ENCODE assay signal across 24 cellular contexts in genomic region chr3:145678401-145678800, GRCh38.
DNase-seq lines count a peak whose midpoint lies in the region; ATAC-seq, FAIRE-seq and TF ChIP-seq lines count a peak whose summit lies in the region.
"Had no signal": no experiment of that assay in that cellular context is flagged by ENCODE, and none has a peak within 500 bp of the region (broad histone marks: within the 10 kb centered on the region; RNA-seq: fewer than 3 reads in every experiment).

No MANE protein-coding gene starts in this region.

- TF ChIP-seq EP300 in HepG2 (IDR thresholded peaks at IDR 0.05; ENCODE audit: low read depth in 2 of 2, low read length in 2 of 2) = no peak
- no peak for TF ChIP-seq EP300 in HepG2 (CRISPR knock-in tag; IDR thresholded peaks at IDR 0.05; ENCODE audit: borderline replicate concordance)

- H2AFZ ChIP-seq in HepG2 (ENCODE audit: low read length) = no peak overlapping the region

- no peak overlapping the region for H3K9ac ChIP-seq in HepG2 (ENCODE audit: insufficient read depth, low read depth, low read length)
- no peak overlapping the region for H3K9ac ChIP-seq in kidney (ENCODE audit: low read length in 2 of 2)
- H3K9ac ChIP-seq: BLaER1 had no signal

- no peaks in the 10 kb centered on the region; a peak in 1 of 5 replicates for H3K27me3 ChIP-seq in HepG2 (ENCODE audit: control insufficient read depth in 1 of 2, insufficient read depth in 2 of 2, low read length in 2 of 2)
- H3K27me3 ChIP-seq in right lobe of liver = no peaks in the 10 kb centered on the region
- H3K27me3 ChIP-seq in upper lobe of right lung = no peaks in the 10 kb centered on the region
- H3K27me3 ChIP-seq: BLaER1 had no signal

- no peak for TF ChIP-seq POLR2A in HepG2 (IDR thresholded peaks at IDR 0.05; ENCODE audit: insufficient read depth in 1 of 2, low read depth in 2 of 2, low read length in 2 of 2)
- no peak for TF ChIP-seq POLR2A in right lobe of liver (IDR thresholded peaks at IDR 0.05)

- no TSS peak for BruUV-seq in HepG2 (replicated peaks; lab: Mats Ljungman, UMichigan)

- no peak overlapping the region for H3K4me3 ChIP-seq in HepG2 (replicated peaks in 1 of 3; ENCODE audit: insufficient read depth in 1 of 3, low read depth in 2 of 3, low read length in 3 of 3)
- no peak overlapping the region for H3K4me3 ChIP-seq in right lobe of liver
- no peak overlapping the region for H3K4me3 ChIP-seq in cardiac fibroblast (replicated peaks in 1 of 2; ENCODE audit: low read depth in 2 of 2, low read length in 2 of 2)
- H3K4me3 ChIP-seq in upper lobe of right lung = no peak overlapping the region
- no peak overlapping the region for H3K4me3 ChIP-seq in kidney (ENCODE audit: low read length in 2 of 2)
- H3K4me3 ChIP-seq: BLaER1, SK-N-MC had no signal

- no peak overlapping the region for H3K4me2 ChIP-seq in HepG2 (ENCODE audit: low read depth, low read length)
- H3K4me2 ChIP-seq: BLaER1 had no signal

- 0% methylated on average over 1 of the region's 1 CpG for WGBS in HepG2 (ENCODE audit: low lambda C conversion rate)
- WGBS in right lobe of liver (ENCODE audit: insufficient coverage, low coverage, low lambda C conversion rate, missing lambda C conversion rate) = 14% methylated on average over 1 of the region's 1 CpG

- no peaks in the 10 kb centered on the region for H4K20me1 ChIP-seq in HepG2 (ENCODE audit: insufficient read depth, low read length)
- H4K20me1 ChIP-seq: BLaER1 had no signal

- POLR2A ChIA-PET in HepG2 (lab: Yijun Ruan, JAX) = no interaction called here

- no peaks in the 10 kb centered on the region for H3K79me2 ChIP-seq in HepG2 (ENCODE audit: insufficient read depth, low read length)

- no peaks in the 10 kb centered on the region for H3K36me3 ChIP-seq in HepG2 (replicated peaks in 1 of 2; ENCODE audit: control insufficient read depth in 1 of 2, insufficient read depth in 2 of 2, low read length in 2 of 2)
- H3K36me3 ChIP-seq in right lobe of liver = no peaks in the 10 kb centered on the region
- H3K36me3 ChIP-seq in upper lobe of right lung = no peaks in the 10 kb centered on the region
- no peaks in the 10 kb centered on the region for H3K36me3 ChIP-seq in kidney (ENCODE audit: control insufficient read depth in 1 of 2, insufficient read depth in 2 of 2, low read length in 2 of 2)
- H3K36me3 ChIP-seq: BLaER1 had no signal

- CTCF ChIA-PET in HepG2 (lab: Yijun Ruan, JAX; ENCODE audit: low intra/inter-chr PET ratio, low total read pairs) = no interaction called here

- no peak overlapping the region for H3K27ac ChIP-seq in HepG2 (ENCODE audit: extremely low read length, insufficient read depth, low read length)
- no peak overlapping the region for H3K27ac ChIP-seq in right lobe of liver
- no peak overlapping the region for H3K27ac ChIP-seq in upper lobe of right lung
- H3K27ac ChIP-seq in kidney (ENCODE audit: low read depth in 2 of 2, low read length in 2 of 2) = no peak overlapping the region
- H3K27ac ChIP-seq: BLaER1, SK-N-MC had no signal

- intact Hi-C loops in HepG2 (cut with micrococcal nuclease; ENCODE audit: unreplicated experiment) = no loop called here
- intact Hi-C loops in right lobe of liver (cut with DNase I) = no loop called here
- intact Hi-C loops in upper lobe of right lung (cut with DNase I) = no loop called here
- intact Hi-C loops in kidney (cut with DNase I) = no loop called here

- TF ChIP-seq CTCF in HepG2 (CRISPR knock-in tag; IDR thresholded peaks at IDR 0.05) = no peak
- no peak for TF ChIP-seq CTCF in right lobe of liver (IDR thresholded peaks at IDR 0.05)
- no peak for TF ChIP-seq CTCF in cardiac fibroblast (IDR thresholded peaks at IDR 0.05; ENCODE audit: low read depth, low read length)
- no peak for TF ChIP-seq CTCF in upper lobe of right lung (IDR thresholded peaks at IDR 0.05)
- no peak for TF ChIP-seq CTCF in kidney (IDR thresholded peaks at IDR 0.05; ENCODE audit: borderline replicate concordance, extremely low read depth, insufficient read depth)

- in situ Hi-C loops in HepG2 (cut with HindIII; ENCODE audit: extremely low pct_ligation_motif_present, low pct_unique_long_range_greater_than_20kb) = no loop called here

- H3K4me1 ChIP-seq in HepG2 (ENCODE audit: insufficient read depth, low read length) = no peaks in the 10 kb centered on the region
- no peaks in the 10 kb centered on the region for H3K4me1 ChIP-seq in right lobe of liver
- no peaks in the 10 kb centered on the region for H3K4me1 ChIP-seq in upper lobe of right lung
- no peaks in the 10 kb centered on the region for H3K4me1 ChIP-seq in kidney (ENCODE audit: control insufficient read depth in 1 of 2, insufficient read depth in 1 of 2, low read depth in 1 of 2, low read length in 2 of 2)
- H3K4me1 ChIP-seq: BLaER1 had no signal

- TF ChIP-seq RAD21 in HepG2 (CRISPR knock-in tag; IDR thresholded peaks at IDR 0.05) = no peak

- H3K9me3 ChIP-seq in HepG2 (ENCODE audit: low read length) (no peaks in the 10 kb centered on the region), right lobe of liver (no peaks in the 10 kb centered on the region), upper lobe of right lung (no peaks in the 10 kb centered on the region), kidney (ENCODE audit: control insufficient read depth in 1 of 2, low read length in 2 of 2) (no peaks in the 10 kb centered on the region)
- H3K9me3 ChIP-seq: BLaER1 had no signal

- DNase-seq in HepG2 (ENCODE audit: low spot score) (no peak), right lobe of liver (no peak), cardiac fibroblast (ENCODE audit: low read depth in 2 of 2) (peak; percentile 1), left kidney (ENCODE audit: low read depth, low spot score) (peak; percentile 49), pons (ENCODE audit: low spot score) (no peak), upper lobe of right lung (no peak), kidney (no peak)
- DNase-seq: activated CD4-positive, alpha-beta memory T cell treated with anti-CD3 and anti-CD28 coated beads, Interleukin-2, amount 10 ng/mL, durations not matched to agents 7 days and 5 days; activated naive CD4-positive, alpha-beta T cell; activated T-cell treated with anti-CD3 and anti-CD28 coated beads, Interleukin-2, amount 50 U/mL, for 1 hour; amygdala; Calu3; GDM1; MV-4-11; NCI-H187; NCI-H446 treated with DMSO at 0.1 percent for 48 hours; NK-92 treated with Interleukin-12 subunit alpha and Interleukin-12 subunit beta, amount 100 ng/mL, for 24 hours; nucleus accumbens; stimulated activated CD4-positive, alpha-beta T cell treated with anti-CD3 and anti-CD28 coated beads, Interleukin-15, amount 100 ng/mL, for 24 hours; substantia nigra had no signal

- ATAC-seq in HepG2 (no peak; the same call in 2 of the 3 replicates), right lobe of liver (no peak), upper lobe of right lung (no peak), HG03039 (IDR thresholded peaks at IDR 0.05; ENCODE audit: unreplicated experiment) (no peak)
- ATAC-seq: Panc1 had no signal

- no peak for FAIRE-seq in HepG2 (lab: Jason Lieb, UNC)
- no peak for FAIRE-seq in kidney (lab: Jason Lieb, UNC)

TF ChIP-seq in HepG2, 621 proteins besides CTCF, POLR2A, EP300 and RAD21:
- peak; percentile 71 for TF ChIP-seq FOSL2 (CRISPR knock-in tag; IDR thresholded peaks at IDR 0.05)
- TF ChIP-seq CEBPB (IDR thresholded peaks at IDR 0.05; ENCODE audit: borderline replicate concordance, low read depth, low read length) = peak; percentile 32; the same call in 1 of the 2 replicates
- no peak for TF ChIP-seq PCBP1 (IDR thresholded peaks at IDR 0.05; ENCODE audit: borderline replicate concordance, low read depth, low read length)
- TF ChIP-seq ZBTB33 (CRISPR knock-in tag; IDR thresholded peaks at IDR 0.05) = no peak
- TF ChIP-seq ZNF160 (CRISPR knock-in tag; IDR thresholded peaks at IDR 0.05) = no peak
- TF ChIP-seq, protein P1, sequence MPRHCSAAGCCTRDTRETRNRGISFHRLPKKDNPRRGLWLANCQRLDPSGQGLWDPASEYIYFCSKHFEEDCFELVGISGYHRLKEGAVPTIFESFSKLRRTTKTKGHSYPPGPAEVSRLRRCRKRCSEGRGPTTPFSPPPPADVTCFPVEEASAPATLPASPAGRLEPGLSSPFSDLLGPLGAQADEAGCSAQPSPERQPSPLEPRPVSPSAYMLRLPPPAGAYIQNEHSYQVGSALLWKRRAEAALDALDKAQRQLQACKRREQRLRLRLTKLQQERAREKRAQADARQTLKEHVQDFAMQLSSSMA (CRISPR knock-in tag; IDR thresholded peaks at IDR 0.05) = no peak
- TF ChIP-seq ZNF580 (CRISPR knock-in tag; IDR thresholded peaks at IDR 0.05; ENCODE audit: borderline replicate concordance, low read depth) = no peak

Comparison
In these comparisons a context has a peak if more than half of its experiments do, and no peak if none do; other contexts are left out.
1. DNase-seq: peak in cardiac fibroblast (2 of 2) and left kidney (single experiment); none in HepG2 (single experiment), right lobe of liver (0 of 3), pons (single experiment), upper lobe of right lung (single experiment) and kidney (single experiment).